16 cellular contexts compared by ENCODE assay signal in the genomic region with DNA sequence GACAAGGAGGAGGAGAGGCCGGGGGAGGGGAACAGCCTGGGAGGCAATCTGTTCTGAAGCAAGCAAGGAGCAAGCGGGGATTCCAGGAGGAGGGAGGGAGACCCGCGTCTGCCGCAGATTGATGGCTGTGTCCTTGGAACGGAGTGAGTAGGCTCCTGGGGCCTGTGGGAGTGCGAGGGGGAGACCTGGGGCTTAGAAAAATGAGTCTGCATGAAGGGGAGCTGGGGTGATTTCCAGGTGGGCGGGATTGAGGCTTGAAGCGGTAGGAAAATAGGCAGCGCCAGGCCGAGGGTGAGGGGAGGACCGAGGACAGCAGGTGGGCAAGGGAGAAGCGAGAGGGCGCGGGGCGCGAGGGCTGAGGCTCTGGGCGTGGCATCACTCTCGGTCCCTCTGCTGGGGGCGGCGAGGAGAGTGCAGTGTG. TPM values are rescaled to one million over a fixed set of nuclear protein-coding genes. Genes with fewer than 3 reads are reported as not detected.
DNase-seq lines count a peak whose midpoint lies in the region; ATAC-seq and TF ChIP-seq lines count a peak whose summit lies in the region.
"Had no signal": no experiment of that assay in that cellular context is flagged by ENCODE, and none has a peak within 500 bp of the region (broad histone marks: within the 10 kb centered on the region; RNA-seq: fewer than 3 reads in every experiment).

No MANE protein-coding gene starts in this region.

- H3K27me3 ChIP-seq in HUES64 (ENCODE audit: insufficient read depth, low read length) (peaks cover 34% of the 10 kb centered on the region), WERI-Rb-1 (ENCODE audit: insufficient read depth, low read depth, severe bottlenecking) (no peaks in the 10 kb centered on the region)

- no peaks in the 10 kb centered on the region for H3K9me3 ChIP-seq in HUES64 (ENCODE audit: insufficient read depth, low read depth, low read length)
- no peaks in the 10 kb centered on the region for H3K9me3 ChIP-seq in WERI-Rb-1 (ENCODE audit: severe bottlenecking)
- H3K9me3 ChIP-seq in iPS-18c (ENCODE audit: control insufficient read depth, insufficient read depth, low read length): no peaks in the 10 kb centered on the region
- H3K9me3 ChIP-seq: adrenal gland had no signal

- no peaks in the 10 kb centered on the region for H3K4me1 Mint-ChIP-seq in activated T-cell treated with anti-CD3 and anti-CD28 coated beads, Interleukin-2, amount 50 U/mL, for 72 hours (ENCODE audit: low read depth)
- peaks cover 1% of the 10 kb centered on the region for H3K4me1 Mint-ChIP-seq in activated CD8-positive, alpha-beta T cell treated with anti-CD3 and anti-CD28 coated beads, Interleukin-2, amount 10 ng/mL, durations not matched to agents 7 days and 5 days (ENCODE audit: low read depth)
- H3K4me1 Mint-ChIP-seq: activated T-helper 17 cell treated with anti-CD3 and anti-CD28 coated beads, Interleukin-2, amount 50 U/mL, for 72 hours had no signal

- H3K27me3 Mint-ChIP-seq in activated T-cell treated with anti-CD3 and anti-CD28 coated beads, Interleukin-2, amount 50 U/mL, for 72 hours (ENCODE audit: low read depth): peaks cover 39% of the 10 kb centered on the region
- peaks cover 19% of the 10 kb centered on the region for H3K27me3 Mint-ChIP-seq in activated CD8-positive, alpha-beta T cell treated with anti-CD3 and anti-CD28 coated beads, Interleukin-2, amount 10 ng/mL, durations not matched to agents 7 days and 5 days (ENCODE audit: low read depth)

- WGBS in HUES64: under 1% methylated on average over 21 of the region's 21 CpGs

- no peaks in the 10 kb centered on the region for H3K36me3 Mint-ChIP-seq in activated T-cell treated with anti-CD3 and anti-CD28 coated beads, Interleukin-2, amount 50 U/mL, for 72 hours (ENCODE audit: insufficient read depth in 2 of 2)
- H3K36me3 Mint-ChIP-seq in activated CD8-positive, alpha-beta T cell treated with anti-CD3 and anti-CD28 coated beads, Interleukin-2, amount 10 ng/mL, durations not matched to agents 7 days and 5 days (ENCODE audit: low read depth): no peaks in the 10 kb centered on the region
- H3K36me3 Mint-ChIP-seq: activated CD4-positive, alpha-beta memory T cell treated with anti-CD3 and anti-CD28 coated beads for 36 hours had no signal

- H3K4me3 Mint-ChIP-seq in activated T-cell treated with anti-CD3 and anti-CD28 coated beads, Interleukin-2, amount 50 U/mL, for 72 hours: no peak overlapping the region
- no peak overlapping the region for H3K4me3 Mint-ChIP-seq in activated CD8-positive, alpha-beta T cell treated with anti-CD3 and anti-CD28 coated beads, Interleukin-2, amount 10 ng/mL, durations not matched to agents 7 days and 5 days
- H3K4me3 Mint-ChIP-seq: activated CD4-positive, alpha-beta memory T cell treated with anti-CD3 and anti-CD28 coated beads for 36 hours; activated T-helper 17 cell treated with anti-CD3 and anti-CD28 coated beads, Interleukin-2, amount 50 U/mL, for 72 hours had no signal

- no peak for ATAC-seq in activated T-cell treated with anti-CD3 and anti-CD28 coated beads, Interleukin-2, amount 50 U/mL, for 72 hours (replicated peaks in 1 of 2)
- ATAC-seq in HG02763 (IDR thresholded peaks at IDR 0.05; ENCODE audit: unreplicated experiment): no peak
- no peak for ATAC-seq in activated CD8-positive, alpha-beta T cell treated with anti-CD3 and anti-CD28 coated beads, Interleukin-2, amount 10 ng/mL, durations not matched to agents 7 days and 5 days
- ATAC-seq: activated T-helper 17 cell treated with anti-CD3 and anti-CD28 coated beads, Interleukin-2, amount 50 U/mL, for 72 hours had no signal

- CTCF ChIA-PET in activated CD8-positive, alpha-beta T cell treated with anti-CD3 and anti-CD28 coated beads, Interleukin-2, amount 10 ng/mL, durations not matched to agents 7 days and 5 days (lab: Charles Lee): no interaction called here

- TF ChIP-seq CTCF in WERI-Rb-1 (IDR thresholded peaks at IDR 0.05; ENCODE audit: low read depth, low read length): 0 out of 2 replicates have a peak, but pooled peaks have one; percentile 9

- no peak overlapping the region for H3K27ac Mint-ChIP-seq in activated T-cell treated with anti-CD3 and anti-CD28 coated beads, Interleukin-2, amount 50 U/mL, for 72 hours
- H3K27ac Mint-ChIP-seq in activated CD8-positive, alpha-beta T cell treated with anti-CD3 and anti-CD28 coated beads, Interleukin-2, amount 10 ng/mL, durations not matched to agents 7 days and 5 days: no peak overlapping the region
- H3K27ac Mint-ChIP-seq: activated CD4-positive, alpha-beta memory T cell treated with anti-CD3 and anti-CD28 coated beads for 36 hours; activated T-helper 17 cell treated with anti-CD3 and anti-CD28 coated beads, Interleukin-2, amount 50 U/mL, for 72 hours had no signal

- H3K27ac ChIP-seq in HUES64 (ENCODE audit: low read depth, low read length) (no peak overlapping the region), WERI-Rb-1 (peak overlapping the region; percentile 68)
- H3K27ac ChIP-seq: adrenal gland had no signal

- H3K4me3 ChIP-seq in HUES64 (ENCODE audit: low read length): peak overlapping the region; percentile 68
- H3K4me3 ChIP-seq in WERI-Rb-1 (ENCODE audit: low read depth, low read length): peak overlapping the region; percentile 50
- H3K4me3 ChIP-seq in iPS-18c (ENCODE audit: insufficient read depth, low read depth, low read length): peak overlapping the region; percentile 64
- H3K4me3 ChIP-seq: adrenal gland had no signal

- POLR2A ChIA-PET in activated CD8-positive, alpha-beta T cell treated with anti-CD3 and anti-CD28 coated beads, Interleukin-2, amount 10 ng/mL, durations not matched to agents 7 days and 5 days (lab: Charles Lee): no interaction called here

- H3K9ac ChIP-seq in HUES64 (ENCODE audit: low read depth, low read length): no peak overlapping the region

- no peaks in the 10 kb centered on the region for H3K36me3 ChIP-seq in HUES64 (ENCODE audit: insufficient read depth, low read length)
- no peaks in the 10 kb centered on the region for H3K36me3 ChIP-seq in WERI-Rb-1
- H3K36me3 ChIP-seq: adrenal gland had no signal

- H3K9me3 Mint-ChIP-seq in activated T-cell treated with anti-CD3 and anti-CD28 coated beads, Interleukin-2, amount 50 U/mL, for 72 hours: no peaks in the 10 kb centered on the region
- H3K9me3 Mint-ChIP-seq in activated CD8-positive, alpha-beta T cell treated with anti-CD3 and anti-CD28 coated beads, Interleukin-2, amount 10 ng/mL, durations not matched to agents 7 days and 5 days (ENCODE audit: insufficient read depth): no peaks in the 10 kb centered on the region
- H3K9me3 Mint-ChIP-seq: activated CD4-positive, alpha-beta memory T cell treated with anti-CD3 and anti-CD28 coated beads for 36 hours; activated T-helper 17 cell treated with anti-CD3 and anti-CD28 coated beads, Interleukin-2, amount 50 U/mL, for 72 hours had no signal

- DNase-seq in WERI-Rb-1 (peak; percentile 81), putamen (ENCODE audit: low spot score) (peak; percentile 27), NOMO-1 treated with dmso at 0.1 percent for 144 hours (lab: John Stamatoyannopoulos, UW; ENCODE audit: unreplicated experiment) (no peak)
- DNase-seq in activated T-cell treated with anti-CD3 and anti-CD28 coated beads, Interleukin-2, amount 50 U/mL, for 72 hours: no peak
- no peak for DNase-seq in activated CD8-positive, alpha-beta T cell treated with anti-CD3 and anti-CD28 coated beads, Interleukin-2, amount 10 ng/mL, durations not matched to agents 7 days and 5 days
- DNase-seq: activated CD4-positive, alpha-beta memory T cell treated with anti-CD3 and anti-CD28 coated beads for 36 hours; DMS153; foreskin fibroblast; kidney; NCI-H226; stimulated activated CD4-positive, alpha-beta T cell treated with anti-CD3 and anti-CD28 coated beads, Interleukin-12 subunit alpha, Interleukin-12 subunit beta, amount 100 ng/mL, for 4 hours had no signal

- H3K4me1 ChIP-seq in HUES64 (ENCODE audit: insufficient read depth, low read length): peaks cover 3% of the 10 kb centered on the region
- H3K4me1 ChIP-seq: adrenal gland had no signal

RNA-seq across cellular contexts. Expression of gene LRRC55, which starts 1.6 kb away (rescaled TPM):
- polyA plus RNA-seq in HUES64 (2013, experiment 1 of 2): 3.8 TPM
- polyA plus RNA-seq in HUES64 (2013, experiment 2 of 2): 3.6 TPM
- not detected for total RNA-seq in activated T-cell treated with anti-CD3 and anti-CD28 coated beads, Interleukin-2, amount 50 U/mL, for 72 hours
- not detected for total RNA-seq in activated CD8-positive, alpha-beta T cell treated with anti-CD3 and anti-CD28 coated beads, Interleukin-2, amount 10 ng/mL, durations not matched to agents 7 days and 5 days
- total RNA-seq: activated CD4-positive, alpha-beta memory T cell treated with anti-CD3 and anti-CD28 coated beads for 36 hours; activated T-helper 17 cell treated with anti-CD3 and anti-CD28 coated beads, Interleukin-2, amount 50 U/mL, for 72 hours; kidney had no signal

RNA-seq across cellular contexts. Expression of gene APLNR, which starts 56.9 kb away (rescaled TPM):
- polyA plus RNA-seq in HUES64 (2013, experiment 1 of 2): 26.6 TPM
- 21.2 TPM for polyA plus RNA-seq in HUES64 (2013, experiment 2 of 2)
- total RNA-seq in activated T-cell treated with anti-CD3 and anti-CD28 coated beads, Interleukin-2, amount 50 U/mL, for 72 hours: not detected
- total RNA-seq in activated CD8-positive, alpha-beta T cell treated with anti-CD3 and anti-CD28 coated beads, Interleukin-2, amount 10 ng/mL, durations not matched to agents 7 days and 5 days: not detected
- total RNA-seq: activated CD4-positive, alpha-beta memory T cell treated with anti-CD3 and anti-CD28 coated beads for 36 hours; activated T-helper 17 cell treated with anti-CD3 and anti-CD28 coated beads, Interleukin-2, amount 50 U/mL, for 72 hours had no signal

Comparison
In these comparisons a context has a peak if more than half of its experiments do, and no peak if none do; other contexts are left out.
1. DNase-seq: peak in WERI-Rb-1 (single experiment) and putamen (single experiment); none in activated T-cell treated with anti-CD3 and anti-CD28 coated beads, Interleukin-2, amount 50 U/mL, for 72 hours (0 of 2), NOMO-1 treated with dmso at 0.1 percent for 144 hours (single experiment) and activated CD8-positive, alpha-beta T cell treated with anti-CD3 and anti-CD28 coated beads, Interleukin-2, amount 10 ng/mL, durations not matched to agents 7 days and 5 days (single experiment).
2. Peak in every context shown above with its lines, with median percentiles within 50 percentile points of each other: H3K4me3 ChIP-seq.